Comparison of ENCODE assay signal across 13 cellular contexts in the genomic region with DNA sequence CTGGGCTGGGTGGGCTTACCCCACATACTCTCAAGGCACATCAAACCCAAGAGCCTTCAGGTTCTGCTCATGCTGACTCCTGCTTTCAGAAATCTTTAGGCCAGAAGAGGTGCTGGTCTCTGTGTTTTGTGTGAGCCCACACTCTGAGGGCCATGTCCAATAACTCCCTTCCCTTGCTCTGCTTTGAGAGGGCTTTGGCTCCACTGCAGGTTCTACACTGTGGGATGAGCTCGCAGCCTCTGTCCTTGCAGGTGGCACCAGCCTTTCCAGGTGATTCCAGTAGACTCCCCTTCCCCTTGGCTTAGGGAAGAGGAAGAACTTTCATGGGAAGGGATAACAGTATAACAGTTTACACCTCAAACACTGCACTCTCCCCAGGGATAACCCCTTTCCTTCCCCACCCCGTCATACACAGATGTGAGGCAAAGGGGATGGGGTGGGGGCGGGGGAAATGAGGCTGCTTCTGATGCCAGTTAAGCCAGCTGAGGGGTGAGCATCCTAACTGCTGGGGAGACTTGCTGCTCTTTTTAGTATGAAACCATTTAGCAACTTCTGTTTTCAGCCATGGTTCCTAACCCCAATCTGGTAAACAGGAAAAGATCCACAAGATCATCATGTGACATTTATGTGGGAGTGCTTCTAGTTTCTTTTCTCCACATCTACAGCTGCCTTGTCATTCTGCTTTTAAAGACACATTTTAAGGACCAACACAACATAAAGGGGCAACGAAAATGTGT.
DNase-seq lines count a peak whose midpoint lies in the region; ATAC-seq and TF ChIP-seq lines count a peak whose summit lies in the region.
"Had no signal": no experiment of that assay in that cellular context is flagged by ENCODE, and none has a peak within 500 bp of the region (broad histone marks: within the 10 kb centered on the region; RNA-seq: fewer than 3 reads in every experiment).

No MANE protein-coding gene starts in this region.

- no peaks in the 10 kb centered on the region for H3K36me3 ChIP-seq in psoas muscle (ENCODE audit: insufficient read depth in 1 of 2, low read depth in 1 of 2)
- H3K36me3 ChIP-seq: HAP-1 had no signal

- peak; percentile 48 for DNase-seq in activated CD4-positive, alpha-beta memory T cell treated with anti-CD3 and anti-CD28 coated beads for 36 hours
- no peak for DNase-seq in activated CD4-positive, alpha-beta memory T cell treated with anti-CD3 and anti-CD28 coated beads, Interleukin-2, amount 10 ng/mL, durations not matched to agents 7 days and 5 days
- DNase-seq in activated B cell treated with CpG ODN at 0.5 μM for 24 hours (peak; percentile 16), NCI-H345 (lab: John Stamatoyannopoulos, UW) (no peak), psoas muscle (no peak), NCI-H1105 (lab: John Stamatoyannopoulos, UW) (no peak)
- no peak for DNase-seq in stimulated activated effector memory CD8-positive, alpha-beta T cell treated with anti-CD3 and anti-CD28 coated beads, Interleukin-12 subunit alpha, Interleukin-12 subunit beta, amount 100 ng/mL, for 72 hours (ENCODE audit: low spot score in 2 of 2)
- DNase-seq: activated CD8-positive, alpha-beta memory T cell treated with anti-CD3 and anti-CD28 coated beads for 24 hours; esophagus squamous epithelium; NCI-H2081 treated with DMSO at 0.1 percent for 48 hours; posterior cingulate gyrus had no signal

- no peaks in the 10 kb centered on the region for H3K9me3 Mint-ChIP-seq in activated CD4-positive, alpha-beta memory T cell treated with anti-CD3 and anti-CD28 coated beads for 36 hours
- H3K9me3 Mint-ChIP-seq in activated CD4-positive, alpha-beta memory T cell treated with anti-CD3 and anti-CD28 coated beads, Interleukin-2, amount 10 ng/mL, durations not matched to agents 7 days and 5 days, result no peaks in the 10 kb centered on the region
- no peaks in the 10 kb centered on the region for H3K9me3 Mint-ChIP-seq in activated B cell treated with CpG ODN at 0.5 μM for 24 hours
- H3K9me3 Mint-ChIP-seq in stimulated activated effector memory CD8-positive, alpha-beta T cell treated with anti-CD3 and anti-CD28 coated beads, Interleukin-12 subunit alpha, Interleukin-12 subunit beta, amount 100 ng/mL, for 72 hours, result no peaks in the 10 kb centered on the region

- H3K4me1 Mint-ChIP-seq in activated CD4-positive, alpha-beta memory T cell treated with anti-CD3 and anti-CD28 coated beads for 36 hours (ENCODE audit: low read depth), result peaks cover 6% of the 10 kb centered on the region
- H3K4me1 Mint-ChIP-seq in activated CD4-positive, alpha-beta memory T cell treated with anti-CD3 and anti-CD28 coated beads, Interleukin-2, amount 10 ng/mL, durations not matched to agents 7 days and 5 days, result peaks cover 21% of the 10 kb centered on the region
- H3K4me1 Mint-ChIP-seq in activated B cell treated with CpG ODN at 0.5 μM for 24 hours, result peaks cover 40% of the 10 kb centered on the region
- H3K4me1 Mint-ChIP-seq in stimulated activated effector memory CD8-positive, alpha-beta T cell treated with anti-CD3 and anti-CD28 coated beads, Interleukin-12 subunit alpha, Interleukin-12 subunit beta, amount 100 ng/mL, for 72 hours, result peaks cover 6% of the 10 kb centered on the region

- no peak overlapping the region for H3K4me3 ChIP-seq in psoas muscle
- H3K4me3 ChIP-seq: esophagus squamous epithelium, HAP-1 had no signal

- CTCF ChIA-PET in activated CD4-positive, alpha-beta memory T cell treated with anti-CD3 and anti-CD28 coated beads for 36 hours (lab: Charles Lee), result no interaction called here
- CTCF ChIA-PET in activated CD4-positive, alpha-beta memory T cell treated with anti-CD3 and anti-CD28 coated beads, Interleukin-2, amount 10 ng/mL, durations not matched to agents 7 days and 5 days (lab: Charles Lee), result no interaction called here
- CTCF ChIA-PET in activated B cell treated with CpG ODN at 0.5 μM for 24 hours (lab: Charles Lee), result interaction anchor here (0.6 to 1.4 kb wide), 2 partner anchors 9 to 11 kb away, joined by 3 read pairs; no protein-coding TSS in a partner anchor

- H3K27ac ChIP-seq in psoas muscle, result no peak overlapping the region
- H3K27ac ChIP-seq: esophagus squamous epithelium had no signal

- H3K4me3 Mint-ChIP-seq in activated CD4-positive, alpha-beta memory T cell treated with anti-CD3 and anti-CD28 coated beads for 36 hours, result no peak overlapping the region
- no peak overlapping the region for H3K4me3 Mint-ChIP-seq in activated CD4-positive, alpha-beta memory T cell treated with anti-CD3 and anti-CD28 coated beads, Interleukin-2, amount 10 ng/mL, durations not matched to agents 7 days and 5 days
- H3K4me3 Mint-ChIP-seq in activated B cell treated with CpG ODN at 0.5 μM for 24 hours, result peak overlapping the region; percentile 9
- no peak overlapping the region for H3K4me3 Mint-ChIP-seq in stimulated activated effector memory CD8-positive, alpha-beta T cell treated with anti-CD3 and anti-CD28 coated beads, Interleukin-12 subunit alpha, Interleukin-12 subunit beta, amount 100 ng/mL, for 72 hours

- H3K27ac Mint-ChIP-seq in activated CD4-positive, alpha-beta memory T cell treated with anti-CD3 and anti-CD28 coated beads for 36 hours, result no peak overlapping the region
- no peak overlapping the region for H3K27ac Mint-ChIP-seq in activated CD4-positive, alpha-beta memory T cell treated with anti-CD3 and anti-CD28 coated beads, Interleukin-2, amount 10 ng/mL, durations not matched to agents 7 days and 5 days
- no peak overlapping the region for H3K27ac Mint-ChIP-seq in activated B cell treated with CpG ODN at 0.5 μM for 24 hours
- H3K27ac Mint-ChIP-seq in stimulated activated effector memory CD8-positive, alpha-beta T cell treated with anti-CD3 and anti-CD28 coated beads, Interleukin-12 subunit alpha, Interleukin-12 subunit beta, amount 100 ng/mL, for 72 hours, result peak overlapping the region; percentile 48

- TF ChIP-seq CTCF in activated B cell treated with CpG ODN at 0.5 μM for 24 hours (IDR thresholded peaks at IDR 0.05) (no peak), psoas muscle (IDR thresholded peaks at IDR 0.05) (no peak)

- POLR2A ChIA-PET in activated CD4-positive, alpha-beta memory T cell treated with anti-CD3 and anti-CD28 coated beads for 36 hours (lab: Charles Lee), result no interaction called here
- POLR2A ChIA-PET in activated CD4-positive, alpha-beta memory T cell treated with anti-CD3 and anti-CD28 coated beads, Interleukin-2, amount 10 ng/mL, durations not matched to agents 7 days and 5 days (lab: Charles Lee), result no interaction called here
- POLR2A ChIA-PET in activated B cell treated with CpG ODN at 0.5 μM for 24 hours (lab: Charles Lee), result no interaction called here

- no peaks in the 10 kb centered on the region for H3K27me3 ChIP-seq in psoas muscle (ENCODE audit: insufficient read depth in 3 of 3, low read length in 2 of 3)
- H3K27me3 ChIP-seq: esophagus squamous epithelium had no signal

- intact Hi-C loops in activated CD4-positive, alpha-beta memory T cell treated with anti-CD3 and anti-CD28 coated beads for 36 hours (cut with micrococcal nuclease), result loop anchor here (1.0 kb wide), 2 partner anchors 50 to 385 kb away; a partner anchor contains a TSS
- intact Hi-C loops in activated B cell treated with CpG ODN at 0.5 μM for 24 hours (cut with micrococcal nuclease) (no loop called here), psoas muscle (cut with DNase I) (no loop called here)

- no peaks in the 10 kb centered on the region for H3K4me1 ChIP-seq in psoas muscle
- H3K4me1 ChIP-seq: HAP-1 had no signal

- H3K27me3 Mint-ChIP-seq in activated CD4-positive, alpha-beta memory T cell treated with anti-CD3 and anti-CD28 coated beads for 36 hours, result no peaks in the 10 kb centered on the region
- H3K27me3 Mint-ChIP-seq in activated CD4-positive, alpha-beta memory T cell treated with anti-CD3 and anti-CD28 coated beads, Interleukin-2, amount 10 ng/mL, durations not matched to agents 7 days and 5 days, result no peaks in the 10 kb centered on the region
- no peaks in the 10 kb centered on the region for H3K27me3 Mint-ChIP-seq in activated B cell treated with CpG ODN at 0.5 μM for 24 hours

- peak; percentile 43 for ATAC-seq in HG02763 (IDR thresholded peaks at IDR 0.05; ENCODE audit: unreplicated experiment)
- peak; percentile 31 for ATAC-seq in activated B cell treated with CpG ODN at 0.5 μM for 24 hours (ENCODE audit: low read depth)
- ATAC-seq in stimulated activated effector memory CD8-positive, alpha-beta T cell treated with anti-CD3 and anti-CD28 coated beads, Interleukin-12 subunit alpha, Interleukin-12 subunit beta, amount 100 ng/mL, for 72 hours, result peak; percentile 36
- ATAC-seq in psoas muscle, result no peak

- peaks cover 2% of the 10 kb centered on the region for H3K36me3 Mint-ChIP-seq in activated CD4-positive, alpha-beta memory T cell treated with anti-CD3 and anti-CD28 coated beads for 36 hours
- H3K36me3 Mint-ChIP-seq in activated CD4-positive, alpha-beta memory T cell treated with anti-CD3 and anti-CD28 coated beads, Interleukin-2, amount 10 ng/mL, durations not matched to agents 7 days and 5 days (ENCODE audit: low read depth), result no peaks in the 10 kb centered on the region
- H3K36me3 Mint-ChIP-seq in activated B cell treated with CpG ODN at 0.5 μM for 24 hours (ENCODE audit: low read depth), result no peaks in the 10 kb centered on the region
- no peaks in the 10 kb centered on the region for H3K36me3 Mint-ChIP-seq in stimulated activated effector memory CD8-positive, alpha-beta T cell treated with anti-CD3 and anti-CD28 coated beads, Interleukin-12 subunit alpha, Interleukin-12 subunit beta, amount 100 ng/mL, for 72 hours

- 63 to 76% (median 74%) methylated on average over 4 of the region's 4 CpGs for WGBS in psoas muscle, 3 donors

- H3K9me3 ChIP-seq in psoas muscle, result no peaks in the 10 kb centered on the region
- H3K9me3 ChIP-seq: esophagus squamous epithelium, HAP-1 had no signal

Comparison
In these comparisons a context has a peak if more than half of its experiments do, and no peak if none do; other contexts are left out.
1. DNase-seq: peak in activated CD4-positive, alpha-beta memory T cell treated with anti-CD3 and anti-CD28 coated beads for 36 hours (single experiment) and activated B cell treated with CpG ODN at 0.5 μM for 24 hours (single experiment); none in activated CD4-positive, alpha-beta memory T cell treated with anti-CD3 and anti-CD28 coated beads, Interleukin-2, amount 10 ng/mL, durations not matched to agents 7 days and 5 days (single experiment), stimulated activated effector memory CD8-positive, alpha-beta T cell treated with anti-CD3 and anti-CD28 coated beads, Interleukin-12 subunit alpha, Interleukin-12 subunit beta, amount 100 ng/mL, for 72 hours (0 of 2), NCI-H345 (single experiment), psoas muscle (0 of 2) and NCI-H1105 (single experiment).
2. ATAC-seq: peak in HG02763 (single experiment), activated B cell treated with CpG ODN at 0.5 μM for 24 hours (single experiment) and stimulated activated effector memory CD8-positive, alpha-beta T cell treated with anti-CD3 and anti-CD28 coated beads, Interleukin-12 subunit alpha, Interleukin-12 subunit beta, amount 100 ng/mL, for 72 hours (single experiment); none in psoas muscle (0 of 4).